Comparison of ENCODE assay signal across 17 cellular contexts in genomic region chr6:11185204-11185842, GRCh38.
"Had no signal": no experiment of that assay in that cellular context is flagged by ENCODE, and none has a peak within 500 bp of the region (broad histone marks: within the 10 kb centered on the region; RNA-seq: fewer than 3 reads in every experiment).

No MANE protein-coding gene starts in this region.

- H3K27ac Mint-ChIP-seq: activated CD4-positive, alpha-beta memory T cell treated with anti-CD3 and anti-CD28 coated beads, Interleukin-2, amount 10 ng/mL, durations not matched to agents 7 days and 5 days; activated CD8-positive, alpha-beta memory T cell treated with anti-CD3 and anti-CD28 coated beads, Interleukin-2, amount 10 ng/mL, durations not matched to agents 7 days and 5 days; activated naive CD8-positive, alpha-beta T cell; dendritic cell treated with granulocyte-macrophage colony-stimulating factor and Interleukin-4, amounts not matched to agents 40 ng/mL and 50 ng/mL, for 4 days; stimulated activated naive CD8-positive, alpha-beta T cell treated with anti-CD3 and anti-CD28 coated beads, Interleukin-15, Interleukin-2, amounts not matched to agents 100 ng/mL and 50 ng/mL, for 24 hours had no signal

- H3K27me3 ChIP-seq: esophagus squamous epithelium had no signal

- H3K27me3 Mint-ChIP-seq: activated CD4-positive, alpha-beta memory T cell treated with anti-CD3 and anti-CD28 coated beads, Interleukin-2, amount 10 ng/mL, durations not matched to agents 7 days and 5 days; activated CD8-positive, alpha-beta memory T cell treated with anti-CD3 and anti-CD28 coated beads, Interleukin-2, amount 10 ng/mL, durations not matched to agents 7 days and 5 days; activated naive CD8-positive, alpha-beta T cell; dendritic cell treated with granulocyte-macrophage colony-stimulating factor and Interleukin-4, amounts not matched to agents 40 ng/mL and 50 ng/mL, for 4 days; stimulated activated naive CD8-positive, alpha-beta T cell treated with anti-CD3 and anti-CD28 coated beads, Interleukin-15, Interleukin-2, amounts not matched to agents 100 ng/mL and 50 ng/mL, for 24 hours; T-cell had no signal

- H3K4me1 Mint-ChIP-seq: activated CD4-positive, alpha-beta memory T cell treated with anti-CD3 and anti-CD28 coated beads, Interleukin-2, amount 10 ng/mL, durations not matched to agents 7 days and 5 days; activated CD8-positive, alpha-beta memory T cell treated with anti-CD3 and anti-CD28 coated beads, Interleukin-2, amount 10 ng/mL, durations not matched to agents 7 days and 5 days; T-cell had no signal

- H3K27ac ChIP-seq: esophagus squamous epithelium had no signal

- H3K4me3 Mint-ChIP-seq: activated CD4-positive, alpha-beta memory T cell treated with anti-CD3 and anti-CD28 coated beads, Interleukin-2, amount 10 ng/mL, durations not matched to agents 7 days and 5 days; activated CD8-positive, alpha-beta memory T cell treated with anti-CD3 and anti-CD28 coated beads, Interleukin-2, amount 10 ng/mL, durations not matched to agents 7 days and 5 days; activated naive CD8-positive, alpha-beta T cell; dendritic cell treated with granulocyte-macrophage colony-stimulating factor and Interleukin-4, amounts not matched to agents 40 ng/mL and 50 ng/mL, for 4 days; stimulated activated naive CD8-positive, alpha-beta T cell treated with anti-CD3 and anti-CD28 coated beads, Interleukin-15, Interleukin-2, amounts not matched to agents 100 ng/mL and 50 ng/mL, for 24 hours had no signal

- H3K4me3 ChIP-seq: esophagus squamous epithelium had no signal

- ATAC-seq: activated CD8-positive, alpha-beta memory T cell treated with anti-CD3 and anti-CD28 coated beads, Interleukin-2, amount 10 ng/mL, durations not matched to agents 7 days and 5 days; T-cell had no signal

- FAIRE-seq: endothelial cell of umbilical vein had no signal

- H3K9me3 ChIP-seq: esophagus squamous epithelium had no signal

- H3K4me1 ChIP-seq: esophagus squamous epithelium had no signal

- H3K9me3 Mint-ChIP-seq: activated CD4-positive, alpha-beta memory T cell treated with anti-CD3 and anti-CD28 coated beads, Interleukin-2, amount 10 ng/mL, durations not matched to agents 7 days and 5 days; dendritic cell treated with granulocyte-macrophage colony-stimulating factor and Interleukin-4, amounts not matched to agents 40 ng/mL and 50 ng/mL, for 4 days had no signal

- DNase-seq: activated CD4-positive, alpha-beta memory T cell treated with anti-CD3 and anti-CD28 coated beads, Interleukin-2, amount 10 ng/mL, durations not matched to agents 7 days and 5 days; activated CD4-positive, alpha-beta T cell treated with anti-CD3 and anti-CD28 coated beads for 48 hours; activated CD4-positive, CD25-positive, alpha-beta regulatory T cell; activated CD8-positive, alpha-beta memory T cell treated with anti-CD3 and anti-CD28 coated beads, Interleukin-2, amount 10 ng/mL, durations not matched to agents 7 days and 5 days; amniotic stem cell; effector CD8-positive, alpha-beta T cell; esophagus squamous epithelium; hippocampal formation; islet precursor cell; mammary epithelial cell; midbrain; T-cell; trophoblast cell had no signal
